Comparison of ENCODE assay signal across 10 cellular contexts in genomic region chr9:93814561-93814960, GRCh38.
A peak's percentile ranks its signal among the peaks of the same experiment; 100 is the strongest.
DNase-seq lines count a peak whose midpoint lies in the region; ATAC-seq and TF ChIP-seq lines count a peak whose summit lies in the region.
"Had no signal": no experiment of that assay in that cellular context is flagged by ENCODE, and none has a peak within 500 bp of the region (broad histone marks: within the 10 kb centered on the region; RNA-seq: fewer than 3 reads in every experiment).

No MANE protein-coding gene starts in this region.

- H3K9me2 ChIP-seq in PC-3 (replicated peaks; ENCODE audit: low read length), result no peaks in the 10 kb centered on the region

- no peak overlapping the region for H3K4me3 ChIP-seq in PC-3 (ENCODE audit: low read length)
- H3K4me3 ChIP-seq: tibial artery had no signal

- ATAC-seq in PC-3, result no peak
- no peak for ATAC-seq in GM19035 (IDR thresholded peaks at IDR 0.05; ENCODE audit: unreplicated experiment)

- H3K36me3 ChIP-seq in PC-3 (ENCODE audit: low read depth, low read length), result no peaks in the 10 kb centered on the region
- H3K36me3 ChIP-seq: tibial artery had no signal

- H3K4me1 Mint-ChIP-seq in neural crest cell, result peaks cover 11% of the 10 kb centered on the region

- no peak overlapping the region for H2AFZ ChIP-seq in PC-3 (ENCODE audit: low read length)

- H3K79me2 ChIP-seq in PC-3 (ENCODE audit: low read length), result no peaks in the 10 kb centered on the region

- H3K27ac Mint-ChIP-seq in neural crest cell (ENCODE audit: unreplicated experiment), result no peak overlapping the region

- no peak overlapping the region for H3K27ac ChIP-seq in PC-3 (ENCODE audit: low read length)
- H3K27ac ChIP-seq: tibial artery had no signal

- peaks cover 46% of the 10 kb centered on the region for H3K27me3 Mint-ChIP-seq in neural crest cell (ENCODE audit: low read depth)

- intact Hi-C loops in PC-3 (cut with micrococcal nuclease), result no loop called here

- no peak overlapping the region for H3K4me2 ChIP-seq in PC-3 (ENCODE audit: low read length)

- CTCF ChIA-PET in PC-3 (lab: Charles Lee), result no interaction called here

- H3K9ac ChIP-seq in PC-3 (ENCODE audit: low read length), result no peak overlapping the region

- DNase-seq in GM13977 (ENCODE audit: low spot score) (peak; percentile 4), NCI-H1105 treated with DMSO at 0.1 percent for 48 hours (lab: John Stamatoyannopoulos, UW) (peak; percentile 84), SW480 (ENCODE audit: low spot score) (peak; percentile 16), neural crest cell (ENCODE audit: low read depth, low spot score) (no peak), T-helper 1 cell (no peak), PC-3 (no peak), HPDE6-E6E7 (ENCODE audit: extremely low spot score) (no peak)
- DNase-seq: amniotic stem cell, tibial artery had no signal

- no peak overlapping the region for H3K4me3 Mint-ChIP-seq in neural crest cell

- POLR2A ChIA-PET in PC-3 (lab: Charles Lee; ENCODE audit: unreplicated experiment), result no interaction called here

- TF ChIP-seq CTCF in GM13977 (IDR thresholded peaks at IDR 0.05; ENCODE audit: extremely low read depth, insufficient read depth, missing control alignments) (no peak), neural crest cell (conservative IDR thresholded peaks at IDR 0.05) (peak; percentile 30), PC-3 (conservative IDR thresholded peaks at IDR 0.05; ENCODE audit: low read depth, low read length) (no peak)

- no peaks in the 10 kb centered on the region for H4K20me1 ChIP-seq in PC-3 (ENCODE audit: low read length)

- H3K27me3 ChIP-seq in PC-3 (ENCODE audit: low read length), result peaks cover 9% of the 10 kb centered on the region; the same call in 1 of the 2 replicates

- in situ Hi-C loops in GM13977 (cut with MboI; ENCODE audit: low pct_unique_long_range_greater_than_20kb, low sequenced_read_pairs, unreplicated experiment), result no loop called here

- no peaks in the 10 kb centered on the region for H3K36me3 Mint-ChIP-seq in neural crest cell (ENCODE audit: low read depth)

- no peaks in the 10 kb centered on the region for H3K9me3 Mint-ChIP-seq in neural crest cell

- BruUV-seq in PC-3 (replicated peaks; lab: Mats Ljungman, UMichigan), result no TSS peak

- no peaks in the 10 kb centered on the region for H3F3A ChIP-seq in PC-3 (ENCODE audit: low read length, unreplicated experiment)

- H3K9me3 ChIP-seq in PC-3 (ENCODE audit: low read length), result no peaks in the 10 kb centered on the region
- H3K9me3 ChIP-seq: tibial artery had no signal

- no peaks in the 10 kb centered on the region for H3K4me1 ChIP-seq in PC-3 (ENCODE audit: insufficient read depth, low read length)
- H3K4me1 ChIP-seq: tibial artery had no signal

Comparison
In these comparisons a context has a peak if more than half of its experiments do, and no peak if none do; other contexts are left out.
1. DNase-seq: peak in GM13977 (single experiment), NCI-H1105 treated with DMSO at 0.1 percent for 48 hours (single experiment) and SW480 (single experiment); none in neural crest cell (single experiment), T-helper 1 cell (0 of 5), PC-3 (single experiment) and HPDE6-E6E7 (single experiment).